In genomic region chr5:8729437-8729836, GRCh38 we compare ENCODE assay signal across 21 cellular contexts.
A peak's percentile ranks its signal among the peaks of the same experiment; 100 is the strongest.
DNase-seq lines count a peak whose midpoint lies in the region; ATAC-seq and TF ChIP-seq lines count a peak whose summit lies in the region.
"Had no signal": no experiment of that assay in that cellular context is flagged by ENCODE, and none has a peak within 500 bp of the region (broad histone marks: within the 10 kb centered on the region; RNA-seq: fewer than 3 reads in every experiment).

No MANE protein-coding gene starts in this region.

- no peak overlapping the region for H3K18ac ChIP-seq in IMR-90 (ENCODE audit: low read depth, low read length)

- no peaks in the 10 kb centered on the region for H3K9me3 ChIP-seq in IMR-90 (ENCODE audit: control insufficient read depth, insufficient read depth, low read length)
- H3K9me3 ChIP-seq: prostate gland had no signal

- no peaks in the 10 kb centered on the region for H3K79me1 ChIP-seq in IMR-90 (ENCODE audit: low read depth in 1 of 2, low read length in 2 of 2)

- peak overlapping the region; percentile 93 for H2BK5ac ChIP-seq in IMR-90 (ENCODE audit: low read depth, low read length, poor library complexity, severe bottlenecking)

- no peak overlapping the region for H2AK5ac ChIP-seq in IMR-90 (ENCODE audit: low read depth, low read length)

- H3K4me3 ChIP-seq in IMR-90 (ENCODE audit: insufficient read depth, low read depth, low read length) (no peak overlapping the region), cardiac fibroblast (replicated peaks in 1 of 2; ENCODE audit: low read depth in 2 of 2, low read length in 2 of 2) (no peak overlapping the region), foreskin fibroblast (ENCODE audit: low read depth in 1 of 2, low read length in 2 of 2) (no peak overlapping the region)
- H3K4me3 ChIP-seq: prostate gland had no signal

- in situ Hi-C loops in IMR-90 (cut with MboI; ENCODE audit: low sequenced_read_pairs) = no loop called here

- DNase-seq in AG08395 (ENCODE audit: low spot score) (peak; percentile 12), IMR-90 (peak; percentile 68), cardiac fibroblast (ENCODE audit: low read depth in 2 of 2) (peak; percentile 35 to 63), foreskin fibroblast (peak; percentile 20 to 62), RPMI8226 (no peak)
- no peak for DNase-seq in activated CD4-positive, alpha-beta T cell treated with anti-CD3 and anti-CD28 coated beads, Interleukin-2, amount 50 U/mL, for 48 hours
- DNase-seq: 8988T; activated CD8-positive, alpha-beta T cell treated with anti-CD3 and anti-CD28 coated beads, Interleukin-2, amount 10 ng/mL, durations not matched to agents 7 days and 5 days; activated effector memory CD4-positive, alpha-beta T cell treated with Interleukin-2 at 50 U/mL for 16 hours; activated naive CD8-positive, alpha-beta T cell treated with anti-CD3 and anti-CD28 coated beads for 36 hours; activated T-cell treated with anti-CD3 and anti-CD28 coated beads for 4 hours; CD4-positive, alpha-beta memory T cell; effector CD4-positive, alpha-beta T cell; hypothalamus; KG1; NCI-H1436; NCI-H2107 had no signal

- no peak for TF ChIP-seq RAD21 in IMR-90 (IDR thresholded peaks at IDR 0.05; ENCODE audit: low read length)

- no peaks in the 10 kb centered on the region for H3K9me1 ChIP-seq in IMR-90 (ENCODE audit: insufficient read depth, low read length)

- CTCF ChIA-PET in IMR-90 (lab: Yijun Ruan, JAX) = no interaction called here

- peak overlapping the region; percentile 26; the same call in 1 of the 2 replicates for H3K4me2 ChIP-seq in IMR-90 (ENCODE audit: low read depth, low read length)

- H2BK20ac ChIP-seq in IMR-90 (ENCODE audit: low read depth, low read length) = no peak overlapping the region

- WGBS in IMR-90 (ENCODE audit: extremely low coverage in 2 of 2, insufficient read length in 1 of 2), 2 experiments = no CpG with 5 or more reads among the region's 1 CpG

- H3K56ac ChIP-seq in IMR-90 (ENCODE audit: extremely low read depth, insufficient read depth, low read length) = no peak overlapping the region; the same call in 1 of the 2 replicates

- ATAC-seq in IMR-90 (ENCODE audit: low read depth) = peak; percentile 69
- no peak for ATAC-seq in GM18868 (IDR thresholded peaks at IDR 0.05; ENCODE audit: unreplicated experiment)
- ATAC-seq in HG03469 (IDR thresholded peaks at IDR 0.05; ENCODE audit: unreplicated experiment) = no peak
- ATAC-seq: activated CD8-positive, alpha-beta T cell treated with anti-CD3 and anti-CD28 coated beads, Interleukin-2, amount 10 ng/mL, durations not matched to agents 7 days and 5 days; left lobe of liver had no signal

- no peak overlapping the region for H2AFZ ChIP-seq in IMR-90 (replicated peaks; ENCODE audit: low read length, poor library complexity)

- H3K36me3 ChIP-seq in IMR-90 (ENCODE audit: control insufficient read depth, insufficient read depth, low read length) = no peaks in the 10 kb centered on the region
- H3K36me3 ChIP-seq: prostate gland had no signal

- H4K5ac ChIP-seq in IMR-90 (ENCODE audit: low read depth, low read length) = no peak overlapping the region

- no peak overlapping the region for H2BK15ac ChIP-seq in IMR-90 (ENCODE audit: low read depth, low read length)

- no peak overlapping the region for H3K27ac ChIP-seq in IMR-90 (ENCODE audit: insufficient read depth, low read length)
- H3K27ac ChIP-seq: prostate gland had no signal

- no peak overlapping the region for H3K4ac ChIP-seq in IMR-90 (ENCODE audit: low read depth, low read length)

- peaks cover 6% of the 10 kb centered on the region; the same call in 1 of the 2 replicates for H3K4me1 ChIP-seq in IMR-90 (ENCODE audit: control insufficient read depth, insufficient read depth, low read length)
- H3K4me1 ChIP-seq: prostate gland had no signal

- no peak overlapping the region for H2AK9ac ChIP-seq in IMR-90 (replicated peaks; ENCODE audit: low read depth, low read length, poor library complexity)

- H4K20me1 ChIP-seq in IMR-90 (ENCODE audit: insufficient read depth, low read length) = no peaks in the 10 kb centered on the region

- H3K14ac ChIP-seq in IMR-90 (replicated peaks; ENCODE audit: low read depth, low read length) = no peak overlapping the region

- POLR2A ChIA-PET in IMR-90 (lab: Charles Lee; ENCODE audit: unreplicated experiment) = no interaction called here

- BruUV-seq in IMR-90 (replicated peaks; lab: Mats Ljungman, UMichigan) = no TSS peak

- no peak for TF ChIP-seq CTCF in IMR-90 (conservative IDR thresholded peaks at IDR 0.05; ENCODE audit: low read depth, low read length)
- TF ChIP-seq CTCF in cardiac fibroblast (IDR thresholded peaks at IDR 0.05; ENCODE audit: low read depth, low read length) = no peak
- TF ChIP-seq CTCF in foreskin fibroblast (IDR thresholded peaks at IDR 0.05; ENCODE audit: low read depth, low read length) = no peak

- H3K9ac ChIP-seq in IMR-90 (ENCODE audit: low read depth, low read length) = no peak overlapping the region

- H2BK120ac ChIP-seq in IMR-90 (ENCODE audit: low read depth, low read length) = no peak overlapping the region

- no peak overlapping the region for H3K23ac ChIP-seq in IMR-90 (ENCODE audit: low read depth, low read length)

- intact Hi-C loops in IMR-90 (cut with micrococcal nuclease) = loop anchor here (5.0 kb wide), 1 partner anchor 272 kb away; no protein-coding TSS in a partner anchor

- no peak for TF ChIP-seq POLR2A in IMR-90 (IDR thresholded peaks at IDR 0.05; ENCODE audit: low read depth, low read length)

- no peak overlapping the region for H4K91ac ChIP-seq in IMR-90 (ENCODE audit: insufficient read depth, low read depth, low read length)

- dilution Hi-C loops in IMR-90 (cut with HindIII; ENCODE audit: low sequenced_read_pairs, unreplicated experiment) = no loop called here

- H4K8ac ChIP-seq in IMR-90 (ENCODE audit: low read depth in 2 of 2, low read length in 2 of 2) = no peak overlapping the region

- H3K27me3 ChIP-seq in IMR-90 (ENCODE audit: control insufficient read depth, insufficient read depth, low read length) = no peaks in the 10 kb centered on the region

TF ChIP-seq in IMR-90, 13 proteins besides CTCF, POLR2A, EP300 and RAD21:
- TF ChIP-seq RFX5 (IDR thresholded peaks at IDR 0.05; ENCODE audit: low read depth, low read length) = no peak
- TF ChIP-seq FOS (IDR thresholded peaks at IDR 0.05; ENCODE audit: low read depth, low read length) = no peak
- TF ChIP-seq CEBPB (IDR thresholded peaks at IDR 0.05; ENCODE audit: low read depth, low read length) = no peak
- no peak for TF ChIP-seq MAFK (IDR thresholded peaks at IDR 0.05; ENCODE audit: low read depth, low read length)
- TF ChIP-seq SMC3 (IDR thresholded peaks at IDR 0.05; ENCODE audit: low read depth, low read length) = no peak
- TF ChIP-seq BHLHE40 (IDR thresholded peaks at IDR 0.05; ENCODE audit: low read depth, low read length) = no peak
- TF ChIP-seq RCOR1 (IDR thresholded peaks at IDR 0.05; ENCODE audit: insufficient replicate concordance, low read length) = no peak
- no peak for TF ChIP-seq ELK1 (IDR thresholded peaks at IDR 0.05; ENCODE audit: borderline replicate concordance, low read depth, low read length)
- TF ChIP-seq MAZ (IDR thresholded peaks at IDR 0.05; ENCODE audit: borderline replicate concordance, low read depth, low read length) = no peak
- no peak for TF ChIP-seq USF2 (IDR thresholded peaks at IDR 0.05; ENCODE audit: low read depth, low read length)
- TF ChIP-seq NFE2L2 (IDR thresholded peaks at IDR 0.05; ENCODE audit: low read depth, low read length) = no peak
- no peak for TF ChIP-seq MXI1 (IDR thresholded peaks at IDR 0.05; ENCODE audit: borderline replicate concordance, low read depth, low read length)
- TF ChIP-seq CHD1 (IDR thresholded peaks at IDR 0.05; ENCODE audit: low read depth, low read length) = no peak
TF ChIP-seq in IMR-90: peak in this region for 0.

Comparison
In these comparisons a context has a peak if more than half of its experiments do, and no peak if none do; other contexts are left out.
1. DNase-seq: peak in AG08395 (single experiment), IMR-90 (single experiment), cardiac fibroblast (2 of 2) and foreskin fibroblast (2 of 2); none in activated CD4-positive, alpha-beta T cell treated with anti-CD3 and anti-CD28 coated beads, Interleukin-2, amount 50 U/mL, for 48 hours (0 of 2) and RPMI8226 (single experiment).